1 cellular context compared by ENCODE assay signal in the genomic region with DNA sequence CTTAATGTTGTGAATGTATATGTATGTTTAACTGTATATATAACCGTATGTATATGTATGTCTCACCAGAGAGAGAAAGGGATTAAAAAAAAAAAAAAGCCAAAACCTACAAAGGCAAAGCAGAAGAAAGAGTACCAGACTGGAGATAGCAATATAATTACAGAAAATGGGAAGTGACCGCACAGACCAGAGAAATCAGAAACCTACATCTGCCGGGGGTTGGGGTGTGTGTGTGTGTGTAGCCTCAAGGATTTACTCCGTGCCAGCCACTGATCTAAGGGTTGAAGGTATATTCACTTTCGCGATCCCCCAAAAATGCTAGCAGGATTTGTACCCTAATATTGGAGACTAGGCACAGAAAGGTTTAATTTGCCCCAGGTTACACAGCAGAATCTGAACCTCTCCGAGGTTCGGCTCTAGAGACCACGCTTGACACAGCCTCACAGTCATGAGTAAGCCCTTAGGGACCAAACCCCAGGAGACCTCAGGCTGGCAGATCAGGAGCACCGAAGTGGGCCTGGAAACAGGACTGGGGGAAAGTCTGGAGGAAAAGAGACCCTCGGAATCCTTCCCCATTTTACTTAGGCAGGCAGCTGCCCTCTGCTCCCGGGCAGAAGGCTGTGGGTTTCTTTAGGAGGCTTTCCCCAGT.
TF ChIP-seq lines count a peak whose summit lies in the region.

No MANE protein-coding gene starts in this region.

TF ChIP-seq in WTC11, 78 proteins besides CTCF, POLR2A, EP300 and RAD21 (continued from another document):
- TF ChIP-seq, protein P1, sequence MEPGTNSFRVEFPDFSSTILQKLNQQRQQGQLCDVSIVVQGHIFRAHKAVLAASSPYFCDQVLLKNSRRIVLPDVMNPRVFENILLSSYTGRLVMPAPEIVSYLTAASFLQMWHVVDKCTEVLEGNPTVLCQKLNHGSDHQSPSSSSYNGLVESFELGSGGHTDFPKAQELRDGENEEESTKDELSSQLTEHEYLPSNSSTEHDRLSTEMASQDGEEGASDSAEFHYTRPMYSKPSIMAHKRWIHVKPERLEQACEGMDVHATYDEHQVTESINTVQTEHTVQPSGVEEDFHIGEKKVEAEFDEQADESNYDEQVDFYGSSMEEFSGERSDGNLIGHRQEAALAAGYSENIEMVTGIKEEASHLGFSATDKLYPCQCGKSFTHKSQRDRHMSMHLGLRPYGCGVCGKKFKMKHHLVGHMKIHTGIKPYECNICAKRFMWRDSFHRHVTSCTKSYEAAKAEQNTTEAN (CRISPR knock-in tag; IDR thresholded peaks at IDR 0.05): no peak
- no peak for TF ChIP-seq TP53 (CRISPR knock-in tag; IDR thresholded peaks at IDR 0.05)
- TF ChIP-seq TEAD4 (CRISPR knock-in tag; IDR thresholded peaks at IDR 0.05): no peak
- no peak for TF ChIP-seq RORB (CRISPR knock-in tag; IDR thresholded peaks at IDR 0.05)
- no peak for TF ChIP-seq TCF7 (CRISPR knock-in tag; IDR thresholded peaks at IDR 0.05; ENCODE audit: low read depth)
- TF ChIP-seq, protein P2, sequence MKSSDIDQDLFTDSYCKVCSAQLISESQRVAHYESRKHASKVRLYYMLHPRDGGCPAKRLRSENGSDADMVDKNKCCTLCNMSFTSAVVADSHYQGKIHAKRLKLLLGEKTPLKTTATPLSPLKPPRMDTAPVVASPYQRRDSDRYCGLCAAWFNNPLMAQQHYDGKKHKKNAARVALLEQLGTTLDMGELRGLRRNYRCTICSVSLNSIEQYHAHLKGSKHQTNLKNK (CRISPR knock-in tag; IDR thresholded peaks at IDR 0.05): no peak
- TF ChIP-seq, protein P3, sequence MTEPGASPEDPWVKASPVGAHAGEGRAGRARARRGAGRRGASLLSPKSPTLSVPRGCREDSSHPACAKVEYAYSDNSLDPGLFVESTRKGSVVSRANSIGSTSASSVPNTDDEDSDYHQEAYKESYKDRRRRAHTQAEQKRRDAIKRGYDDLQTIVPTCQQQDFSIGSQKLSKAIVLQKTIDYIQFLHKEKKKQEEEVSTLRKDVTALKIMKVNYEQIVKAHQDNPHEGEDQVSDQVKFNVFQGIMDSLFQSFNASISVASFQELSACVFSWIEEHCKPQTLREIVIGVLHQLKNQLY (CRISPR knock-in tag; IDR thresholded peaks at IDR 0.05): no peak
- no peak for TF ChIP-seq ELF4 (CRISPR knock-in tag; IDR thresholded peaks at IDR 0.05; ENCODE audit: low read depth)
